Comparison of ENCODE assay signal across 8 cellular contexts in genomic region chr10:48306265-48306869, GRCh38. TPM values are rescaled to one million over a fixed set of nuclear protein-coding genes. Genes with fewer than 3 reads are reported as not detected.
DNase-seq lines count a peak whose midpoint lies in the region; ATAC-seq and TF ChIP-seq lines count a peak whose summit lies in the region.

MAPK8 (plus strand) TSS chr10:48306677; CDS start chr10:48401661, 94,984 bp downstream.

- H3K4me3 Mint-ChIP-seq in dendritic cell treated with granulocyte-macrophage colony-stimulating factor and Interleukin-4, amounts not matched to agents 40 ng/mL and 50 ng/mL, for 4 days = peak within 1 kb of the TSS; percentile 81

- no peaks in the 10 kb centered on the region for H3K9me3 Mint-ChIP-seq in dendritic cell treated with granulocyte-macrophage colony-stimulating factor and Interleukin-4, amounts not matched to agents 40 ng/mL and 50 ng/mL, for 4 days

- peaks cover 0 to 22% of the 10 kb centered on the region in 2 donors for H3K4me1 ChIP-seq in left lung

- H3K4me1 Mint-ChIP-seq in dendritic cell treated with granulocyte-macrophage colony-stimulating factor and Interleukin-4, amounts not matched to agents 40 ng/mL and 50 ng/mL, for 4 days (ENCODE audit: low read depth) = peaks cover 18% of the 10 kb centered on the region

- intact Hi-C loops in dendritic cell treated with granulocyte-macrophage colony-stimulating factor and Interleukin-4, amounts not matched to agents 40 ng/mL and 50 ng/mL, for 4 days (cut with micrococcal nuclease) = loop anchor here (5.0 kb wide), 1 partner anchor 201 kb away; no protein-coding TSS in a partner anchor
- intact Hi-C loops in left lung (cut with DNase I) = no loop called here

- no peaks in the 10 kb centered on the region for H3K9me3 ChIP-seq in left lung

- H3K27me3 Mint-ChIP-seq in dendritic cell treated with granulocyte-macrophage colony-stimulating factor and Interleukin-4, amounts not matched to agents 40 ng/mL and 50 ng/mL, for 4 days = no peaks in the 10 kb centered on the region

- H3K36me3 Mint-ChIP-seq in dendritic cell treated with granulocyte-macrophage colony-stimulating factor and Interleukin-4, amounts not matched to agents 40 ng/mL and 50 ng/mL, for 4 days (ENCODE audit: low read depth) = no peaks in the 10 kb centered on the region

- H3K27ac Mint-ChIP-seq in dendritic cell treated with granulocyte-macrophage colony-stimulating factor and Interleukin-4, amounts not matched to agents 40 ng/mL and 50 ng/mL, for 4 days = peak within 1 kb of the TSS; percentile 71

- ATAC-seq in GM19372 (IDR thresholded peaks at IDR 0.05; ENCODE audit: low read depth, unreplicated experiment) = peak; percentile 84
- ATAC-seq in HG03521 (IDR thresholded peaks at IDR 0.05; ENCODE audit: unreplicated experiment) = peak; percentile 86
- peak; percentile 96 for ATAC-seq in left lung

- H3K27me3 ChIP-seq in left lung = no peaks in the 10 kb centered on the region

- DNase-seq in C1 segment of cervical spinal cord (lab: John Stamatoyannopoulos, UW) (peak; percentile 27 to 91 (median 79)), NCI-H748 (lab: John Stamatoyannopoulos, UW; ENCODE audit: unreplicated experiment) (peak; percentile 92), left lung (peak; percentile 96 to 99)
- peak; percentile 82 to 85 for DNase-seq in activated CD4-positive, alpha-beta T cell treated with anti-CD3 and anti-CD28 coated beads, Interleukin-2, amount 50 U/mL, for 24 hours (ENCODE audit: low read depth in 1 of 2, low spot score in 1 of 2)
- DNase-seq in stimulated activated CD4-positive, alpha-beta T cell treated with anti-CD3 and anti-CD28 coated beads, Interleukin-2, amount 100 ng/mL, for 48 hours = peak; percentile 84 to 87

- H3K27ac ChIP-seq in left lung = peak within 1 kb of the TSS; percentile 92

- peak within 1 kb of the TSS; percentile 57 to 73 for H3K4me3 ChIP-seq in left lung

- H3K36me3 ChIP-seq in left lung = no peaks in the 10 kb centered on the region

- TF ChIP-seq CTCF in left lung (IDR thresholded peaks at IDR 0.05) = no peak

RNA-seq across cellular contexts. Expression of gene MAPK8, which starts in this region (rescaled TPM):
- 10 to 100 TPM; 31.3 to 36.9 TPM for total RNA-seq in left lung

Comparison
In these comparisons a context has a peak if more than half of its experiments do, and no peak if none do; other contexts are left out.
1. Peak in every context shown above with its lines: DNase-seq, ATAC-seq, H3K4me3 ChIP-seq and H3K27ac ChIP-seq.